11 cellular contexts compared by ENCODE assay signal in genomic region chr3:196792771-196793170, GRCh38. TPM values are rescaled to one million over a fixed set of nuclear protein-coding genes. Genes with fewer than 3 reads are reported as not detected.
DNase-seq lines count a peak whose midpoint lies in the region; ATAC-seq and TF ChIP-seq lines count a peak whose summit lies in the region.
"Had no signal": no experiment of that assay in that cellular context is flagged by ENCODE, and none has a peak within 500 bp of the region (broad histone marks: within the 10 kb centered on the region; RNA-seq: fewer than 3 reads in every experiment).

No MANE protein-coding gene starts in this region.

- H3K27me3 Mint-ChIP-seq in mesothelial cell of epicardium (ENCODE audit: low read depth) = no peaks in the 10 kb centered on the region
- H3K27me3 Mint-ChIP-seq in activated T-helper 1 cell treated with anti-CD3 and anti-CD28 coated beads, Interleukin-12 subunit alpha, Interleukin-12 subunit beta, Interleukin-2, Interleukin-4 antibody, amounts not matched to agents 30 ng/mL and 10 ng/mL and 1 ng/mL, durations not matched to agents 14 hours and 24 hours and 36 hours (ENCODE audit: insufficient read depth) = no peaks in the 10 kb centered on the region
- H3K27me3 Mint-ChIP-seq: CD4-positive, alpha-beta T cell; memory B cell had no signal

- no peak overlapping the region; the same call in 1 of the 2 replicates for H3K9ac ChIP-seq in PC-3 (ENCODE audit: low read length)

- DNase-seq in EH (ENCODE audit: low read depth) = peak; percentile 29
- peak; percentile 82 for DNase-seq in PC-3
- peak; percentile 55 for DNase-seq in epithelial cell of esophagus (ENCODE audit: low read depth)
- no peak for DNase-seq in mesothelial cell of epicardium (ENCODE audit: low spot score in 2 of 2, unreplicated experiment in 2 of 2)
- DNase-seq in caudate nucleus (lab: John Stamatoyannopoulos, UW) = no peak
- DNase-seq in activated T-helper 1 cell treated with anti-CD3 and anti-CD28 coated beads, Interleukin-12 subunit alpha, Interleukin-12 subunit beta, Interleukin-2, Interleukin-4 antibody, amounts not matched to agents 30 ng/mL and 10 ng/mL and 1 ng/mL, durations not matched to agents 14 hours and 24 hours and 36 hours (ENCODE audit: low spot score) = no peak
- DNase-seq in NCI-H1092 treated with DMSO at 0.1 percent for 48 hours (lab: John Stamatoyannopoulos, UW) = no peak
- no peak for DNase-seq in central memory CD4-positive, alpha-beta T cell
- DNase-seq: activated CD8-positive, alpha-beta T cell treated with anti-CD3 and anti-CD28 coated beads, Interleukin-2, amount 10 ng/mL, durations not matched to agents 7 days and 5 days; CD4-positive, alpha-beta T cell had no signal

- peaks cover 69% of the 10 kb centered on the region for H3K79me2 ChIP-seq in PC-3 (ENCODE audit: low read length)

- intact Hi-C loops in PC-3 (cut with micrococcal nuclease) = no loop called here
- intact Hi-C loops in activated T-helper 1 cell treated with anti-CD3 and anti-CD28 coated beads, Interleukin-12 subunit alpha, Interleukin-12 subunit beta, Interleukin-2, Interleukin-4 antibody, amounts not matched to agents 30 ng/mL and 10 ng/mL and 1 ng/mL, durations not matched to agents 14 hours and 24 hours and 36 hours (cut with micrococcal nuclease) = no loop called here

- peaks cover 57% of the 10 kb centered on the region for H3K4me1 ChIP-seq in PC-3 (ENCODE audit: insufficient read depth, low read length)

- H3K4me2 ChIP-seq in PC-3 (ENCODE audit: low read length) = peak overlapping the region; percentile 83

- H3K27me3 ChIP-seq in PC-3 (ENCODE audit: low read length) = no peaks in the 10 kb centered on the region

- H3K36me3 ChIP-seq in PC-3 (ENCODE audit: low read depth, low read length) = peaks cover 9% of the 10 kb centered on the region; the same call in 1 of the 2 replicates

- POLR2A ChIA-PET in PC-3 (lab: Charles Lee; ENCODE audit: unreplicated experiment) = no interaction called here

- H3K9me3 Mint-ChIP-seq in mesothelial cell of epicardium = peaks cover 19% of the 10 kb centered on the region
- peaks cover 22% of the 10 kb centered on the region for H3K9me3 Mint-ChIP-seq in activated T-helper 1 cell treated with anti-CD3 and anti-CD28 coated beads, Interleukin-12 subunit alpha, Interleukin-12 subunit beta, Interleukin-2, Interleukin-4 antibody, amounts not matched to agents 30 ng/mL and 10 ng/mL and 1 ng/mL, durations not matched to agents 14 hours and 24 hours and 36 hours
- H3K9me3 Mint-ChIP-seq: CD4-positive, alpha-beta T cell had no signal

- peaks cover 28% of the 10 kb centered on the region for H3K4me1 Mint-ChIP-seq in mesothelial cell of epicardium
- peaks cover 9% of the 10 kb centered on the region for H3K4me1 Mint-ChIP-seq in activated T-helper 1 cell treated with anti-CD3 and anti-CD28 coated beads, Interleukin-12 subunit alpha, Interleukin-12 subunit beta, Interleukin-2, Interleukin-4 antibody, amounts not matched to agents 30 ng/mL and 10 ng/mL and 1 ng/mL, durations not matched to agents 14 hours and 24 hours and 36 hours (ENCODE audit: low read depth)

- H3K27ac ChIP-seq in PC-3 (ENCODE audit: low read length) (peak overlapping the region; percentile 81), caudate nucleus (ENCODE audit: low read depth, low read length) (no peak overlapping the region)

- peak overlapping the region; percentile 94 for H3K27ac Mint-ChIP-seq in mesothelial cell of epicardium
- H3K27ac Mint-ChIP-seq in activated T-helper 1 cell treated with anti-CD3 and anti-CD28 coated beads, Interleukin-12 subunit alpha, Interleukin-12 subunit beta, Interleukin-2, Interleukin-4 antibody, amounts not matched to agents 30 ng/mL and 10 ng/mL and 1 ng/mL, durations not matched to agents 14 hours and 24 hours and 36 hours = no peak overlapping the region
- H3K27ac Mint-ChIP-seq: activated CD8-positive, alpha-beta T cell treated with anti-CD3 and anti-CD28 coated beads, Interleukin-2, amount 10 ng/mL, durations not matched to agents 7 days and 5 days; CD4-positive, alpha-beta T cell had no signal

- no peak overlapping the region for H3K4me3 Mint-ChIP-seq in mesothelial cell of epicardium
- H3K4me3 Mint-ChIP-seq in activated T-helper 1 cell treated with anti-CD3 and anti-CD28 coated beads, Interleukin-12 subunit alpha, Interleukin-12 subunit beta, Interleukin-2, Interleukin-4 antibody, amounts not matched to agents 30 ng/mL and 10 ng/mL and 1 ng/mL, durations not matched to agents 14 hours and 24 hours and 36 hours = no peak overlapping the region
- H3K4me3 Mint-ChIP-seq: activated CD8-positive, alpha-beta T cell treated with anti-CD3 and anti-CD28 coated beads, Interleukin-2, amount 10 ng/mL, durations not matched to agents 7 days and 5 days; CD4-positive, alpha-beta T cell; memory B cell had no signal

- peaks cover 34% of the 10 kb centered on the region for H3K36me3 Mint-ChIP-seq in mesothelial cell of epicardium
- H3K36me3 Mint-ChIP-seq in activated T-helper 1 cell treated with anti-CD3 and anti-CD28 coated beads, Interleukin-12 subunit alpha, Interleukin-12 subunit beta, Interleukin-2, Interleukin-4 antibody, amounts not matched to agents 30 ng/mL and 10 ng/mL and 1 ng/mL, durations not matched to agents 14 hours and 24 hours and 36 hours (ENCODE audit: low read depth) = peaks cover 48% of the 10 kb centered on the region

- CTCF ChIA-PET in PC-3 (lab: Charles Lee) = no interaction called here

- H3F3A ChIP-seq in PC-3 (ENCODE audit: low read length, unreplicated experiment) = peaks cover 14% of the 10 kb centered on the region

- peak overlapping the region; percentile 52 for H3K4me3 ChIP-seq in PC-3 (ENCODE audit: low read length)
- H3K4me3 ChIP-seq in epithelial cell of esophagus (ENCODE audit: low read length) = no peak overlapping the region

- H3K9me2 ChIP-seq in PC-3 (replicated peaks; ENCODE audit: low read length) = no peaks in the 10 kb centered on the region

- H4K20me1 ChIP-seq in PC-3 (ENCODE audit: low read length) = no peaks in the 10 kb centered on the region; the same call in 1 of the 2 replicates

- H3K9me3 ChIP-seq in PC-3 (ENCODE audit: low read length) = no peaks in the 10 kb centered on the region

- peak overlapping the region; percentile 29; the same call in 1 of the 2 replicates for H2AFZ ChIP-seq in PC-3 (ENCODE audit: low read length)

- ATAC-seq in PC-3 = peak; percentile 43
- ATAC-seq: activated CD8-positive, alpha-beta T cell treated with anti-CD3 and anti-CD28 coated beads, Interleukin-2, amount 10 ng/mL, durations not matched to agents 7 days and 5 days had no signal

- no TSS peak for BruUV-seq in PC-3 (replicated peaks; lab: Mats Ljungman, UMichigan)

- no peak for TF ChIP-seq CTCF in PC-3 (conservative IDR thresholded peaks at IDR 0.05; ENCODE audit: low read depth, low read length)
- no peak for TF ChIP-seq CTCF in epithelial cell of esophagus (IDR thresholded peaks at IDR 0.05; ENCODE audit: insufficient read depth, low read depth, low read length, missing control alignments)
- no peak for TF ChIP-seq CTCF in mesothelial cell of epicardium (IDR thresholded peaks at IDR 0.05; ENCODE audit: unreplicated experiment)

RNA-seq across cellular contexts. Expression of gene PAK2, which starts 53.1 kb away (rescaled TPM):
- total RNA-seq in PC-3 (2014; rRNA removed) = 32.6 and 53.8 TPM in 2 replicates
- total RNA-seq in mesothelial cell of epicardium = 52.0 to 53.1 TPM (median 52.8 TPM) in 3 replicates
- 82.5 and 86.5 TPM in 2 replicates for total RNA-seq in activated T-helper 1 cell treated with anti-CD3 and anti-CD28 coated beads, Interleukin-12 subunit alpha, Interleukin-12 subunit beta, Interleukin-2, Interleukin-4 antibody, amounts not matched to agents 30 ng/mL and 10 ng/mL and 1 ng/mL, durations not matched to agents 14 hours and 24 hours and 36 hours

Comparison
In these comparisons a context has a peak if more than half of its experiments do, and no peak if none do; other contexts are left out.
1. DNase-seq: peak in EH (single experiment), PC-3 (single experiment) and epithelial cell of esophagus (single experiment); none in mesothelial cell of epicardium (0 of 2), caudate nucleus (0 of 61), activated T-helper 1 cell treated with anti-CD3 and anti-CD28 coated beads, Interleukin-12 subunit alpha, Interleukin-12 subunit beta, Interleukin-2, Interleukin-4 antibody, amounts not matched to agents 30 ng/mL and 10 ng/mL and 1 ng/mL, durations not matched to agents 14 hours and 24 hours and 36 hours (single experiment), NCI-H1092 treated with DMSO at 0.1 percent for 48 hours (single experiment) and central memory CD4-positive, alpha-beta T cell (single experiment).